1 cellular context compared by ENCODE assay signal in genomic region chr1:109687641-109688499, GRCh38.
TF ChIP-seq lines count a peak whose summit lies in the region.

Gene GSTM1 (plus strand): TSS chr1:109687817. CDS start chr1:109687874, 57 bp downstream.

TF ChIP-seq in WTC11, 78 proteins besides CTCF, POLR2A, EP300 and RAD21 (continued from another document):
- TF ChIP-seq AFF4 (CRISPR knock-in tag; IDR thresholded peaks at IDR 0.05; ENCODE audit: borderline replicate concordance) (no peak), ZBTB21 (CRISPR knock-in tag; IDR thresholded peaks at IDR 0.05; ENCODE audit: borderline replicate concordance) (no peak)
